Comparison of ENCODE assay signal across 1 cellular context in the genomic region with DNA sequence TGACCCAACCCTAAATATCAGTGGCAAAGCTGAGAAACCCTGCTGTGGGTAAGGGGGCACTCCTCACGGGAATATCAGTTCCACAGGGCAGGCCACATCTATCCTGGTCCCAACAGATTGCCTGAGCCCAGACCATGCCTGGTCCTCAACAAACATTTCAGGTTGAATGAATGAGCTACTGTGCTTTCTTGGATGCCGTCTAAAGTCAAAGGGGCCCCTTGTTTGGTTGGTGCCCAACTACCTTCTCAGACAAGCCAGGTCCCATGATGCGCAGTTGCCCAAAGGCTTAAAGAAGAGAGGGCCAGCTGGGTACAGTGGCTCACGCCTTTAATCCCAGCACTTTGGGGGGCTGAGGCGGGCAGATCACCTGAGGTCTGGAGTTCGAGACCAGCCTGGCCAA.
TF ChIP-seq lines count a peak whose summit lies in the region.

No MANE protein-coding gene starts in this region.

TF ChIP-seq in GM23338, 12 proteins besides CTCF, POLR2A, EP300 and RAD21:
- TF ChIP-seq EZH2 (IDR thresholded peaks at IDR 0.05; ENCODE audit: low read depth, unreplicated experiment) (no peak), POLR2AphosphoS5 (IDR thresholded peaks at IDR 0.05; ENCODE audit: low read depth) (no peak), NANOG (IDR thresholded peaks at IDR 0.05; ENCODE audit: borderline replicate concordance) (no peak), CREB1 (CRISPR knock-in tag; IDR thresholded peaks at IDR 0.05; ENCODE audit: low read depth) (no peak), JUNB (IDR thresholded peaks at IDR 0.05; ENCODE audit: unreplicated experiment) (no peak), EZH2phosphoT487 (IDR thresholded peaks at IDR 0.05; ENCODE audit: unreplicated experiment) (no peak), ZNF114 (CRISPR knock-in tag; IDR thresholded peaks at IDR 0.05) (no peak), STAT1 (IDR thresholded peaks at IDR 0.05; ENCODE audit: unreplicated experiment) (no peak), ZNF331 (CRISPR knock-in tag; IDR thresholded peaks at IDR 0.05; ENCODE audit: low read depth) (no peak)
- TF ChIP-seq, protein P1, sequence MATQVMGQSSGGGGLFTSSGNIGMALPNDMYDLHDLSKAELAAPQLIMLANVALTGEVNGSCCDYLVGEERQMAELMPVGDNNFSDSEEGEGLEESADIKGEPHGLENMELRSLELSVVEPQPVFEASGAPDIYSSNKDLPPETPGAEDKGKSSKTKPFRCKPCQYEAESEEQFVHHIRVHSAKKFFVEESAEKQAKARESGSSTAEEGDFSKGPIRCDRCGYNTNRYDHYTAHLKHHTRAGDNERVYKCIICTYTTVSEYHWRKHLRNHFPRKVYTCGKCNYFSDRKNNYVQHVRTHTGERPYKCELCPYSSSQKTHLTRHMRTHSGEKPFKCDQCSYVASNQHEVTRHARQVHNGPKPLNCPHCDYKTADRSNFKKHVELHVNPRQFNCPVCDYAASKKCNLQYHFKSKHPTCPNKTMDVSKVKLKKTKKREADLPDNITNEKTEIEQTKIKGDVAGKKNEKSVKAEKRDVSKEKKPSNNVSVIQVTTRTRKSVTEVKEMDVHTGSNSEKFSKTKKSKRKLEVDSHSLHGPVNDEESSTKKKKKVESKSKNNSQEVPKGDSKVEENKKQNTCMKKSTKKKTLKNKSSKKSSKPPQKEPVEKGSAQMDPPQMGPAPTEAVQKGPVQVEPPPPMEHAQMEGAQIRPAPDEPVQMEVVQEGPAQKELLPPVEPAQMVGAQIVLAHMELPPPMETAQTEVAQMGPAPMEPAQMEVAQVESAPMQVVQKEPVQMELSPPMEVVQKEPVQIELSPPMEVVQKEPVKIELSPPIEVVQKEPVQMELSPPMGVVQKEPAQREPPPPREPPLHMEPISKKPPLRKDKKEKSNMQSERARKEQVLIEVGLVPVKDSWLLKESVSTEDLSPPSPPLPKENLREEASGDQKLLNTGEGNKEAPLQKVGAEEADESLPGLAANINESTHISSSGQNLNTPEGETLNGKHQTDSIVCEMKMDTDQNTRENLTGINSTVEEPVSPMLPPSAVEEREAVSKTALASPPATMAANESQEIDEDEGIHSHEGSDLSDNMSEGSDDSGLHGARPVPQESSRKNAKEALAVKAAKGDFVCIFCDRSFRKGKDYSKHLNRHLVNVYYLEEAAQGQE (IDR thresholded peaks at IDR 0.05; ENCODE audit: unreplicated experiment): no peak
- TF ChIP-seq, protein P2, sequence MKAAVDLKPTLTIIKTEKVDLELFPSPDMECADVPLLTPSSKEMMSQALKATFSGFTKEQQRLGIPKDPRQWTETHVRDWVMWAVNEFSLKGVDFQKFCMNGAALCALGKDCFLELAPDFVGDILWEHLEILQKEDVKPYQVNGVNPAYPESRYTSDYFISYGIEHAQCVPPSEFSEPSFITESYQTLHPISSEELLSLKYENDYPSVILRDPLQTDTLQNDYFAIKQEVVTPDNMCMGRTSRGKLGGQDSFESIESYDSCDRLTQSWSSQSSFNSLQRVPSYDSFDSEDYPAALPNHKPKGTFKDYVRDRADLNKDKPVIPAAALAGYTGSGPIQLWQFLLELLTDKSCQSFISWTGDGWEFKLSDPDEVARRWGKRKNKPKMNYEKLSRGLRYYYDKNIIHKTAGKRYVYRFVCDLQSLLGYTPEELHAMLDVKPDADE (IDR thresholded peaks at IDR 0.05): no peak
- TF ChIP-seq, protein P3, sequence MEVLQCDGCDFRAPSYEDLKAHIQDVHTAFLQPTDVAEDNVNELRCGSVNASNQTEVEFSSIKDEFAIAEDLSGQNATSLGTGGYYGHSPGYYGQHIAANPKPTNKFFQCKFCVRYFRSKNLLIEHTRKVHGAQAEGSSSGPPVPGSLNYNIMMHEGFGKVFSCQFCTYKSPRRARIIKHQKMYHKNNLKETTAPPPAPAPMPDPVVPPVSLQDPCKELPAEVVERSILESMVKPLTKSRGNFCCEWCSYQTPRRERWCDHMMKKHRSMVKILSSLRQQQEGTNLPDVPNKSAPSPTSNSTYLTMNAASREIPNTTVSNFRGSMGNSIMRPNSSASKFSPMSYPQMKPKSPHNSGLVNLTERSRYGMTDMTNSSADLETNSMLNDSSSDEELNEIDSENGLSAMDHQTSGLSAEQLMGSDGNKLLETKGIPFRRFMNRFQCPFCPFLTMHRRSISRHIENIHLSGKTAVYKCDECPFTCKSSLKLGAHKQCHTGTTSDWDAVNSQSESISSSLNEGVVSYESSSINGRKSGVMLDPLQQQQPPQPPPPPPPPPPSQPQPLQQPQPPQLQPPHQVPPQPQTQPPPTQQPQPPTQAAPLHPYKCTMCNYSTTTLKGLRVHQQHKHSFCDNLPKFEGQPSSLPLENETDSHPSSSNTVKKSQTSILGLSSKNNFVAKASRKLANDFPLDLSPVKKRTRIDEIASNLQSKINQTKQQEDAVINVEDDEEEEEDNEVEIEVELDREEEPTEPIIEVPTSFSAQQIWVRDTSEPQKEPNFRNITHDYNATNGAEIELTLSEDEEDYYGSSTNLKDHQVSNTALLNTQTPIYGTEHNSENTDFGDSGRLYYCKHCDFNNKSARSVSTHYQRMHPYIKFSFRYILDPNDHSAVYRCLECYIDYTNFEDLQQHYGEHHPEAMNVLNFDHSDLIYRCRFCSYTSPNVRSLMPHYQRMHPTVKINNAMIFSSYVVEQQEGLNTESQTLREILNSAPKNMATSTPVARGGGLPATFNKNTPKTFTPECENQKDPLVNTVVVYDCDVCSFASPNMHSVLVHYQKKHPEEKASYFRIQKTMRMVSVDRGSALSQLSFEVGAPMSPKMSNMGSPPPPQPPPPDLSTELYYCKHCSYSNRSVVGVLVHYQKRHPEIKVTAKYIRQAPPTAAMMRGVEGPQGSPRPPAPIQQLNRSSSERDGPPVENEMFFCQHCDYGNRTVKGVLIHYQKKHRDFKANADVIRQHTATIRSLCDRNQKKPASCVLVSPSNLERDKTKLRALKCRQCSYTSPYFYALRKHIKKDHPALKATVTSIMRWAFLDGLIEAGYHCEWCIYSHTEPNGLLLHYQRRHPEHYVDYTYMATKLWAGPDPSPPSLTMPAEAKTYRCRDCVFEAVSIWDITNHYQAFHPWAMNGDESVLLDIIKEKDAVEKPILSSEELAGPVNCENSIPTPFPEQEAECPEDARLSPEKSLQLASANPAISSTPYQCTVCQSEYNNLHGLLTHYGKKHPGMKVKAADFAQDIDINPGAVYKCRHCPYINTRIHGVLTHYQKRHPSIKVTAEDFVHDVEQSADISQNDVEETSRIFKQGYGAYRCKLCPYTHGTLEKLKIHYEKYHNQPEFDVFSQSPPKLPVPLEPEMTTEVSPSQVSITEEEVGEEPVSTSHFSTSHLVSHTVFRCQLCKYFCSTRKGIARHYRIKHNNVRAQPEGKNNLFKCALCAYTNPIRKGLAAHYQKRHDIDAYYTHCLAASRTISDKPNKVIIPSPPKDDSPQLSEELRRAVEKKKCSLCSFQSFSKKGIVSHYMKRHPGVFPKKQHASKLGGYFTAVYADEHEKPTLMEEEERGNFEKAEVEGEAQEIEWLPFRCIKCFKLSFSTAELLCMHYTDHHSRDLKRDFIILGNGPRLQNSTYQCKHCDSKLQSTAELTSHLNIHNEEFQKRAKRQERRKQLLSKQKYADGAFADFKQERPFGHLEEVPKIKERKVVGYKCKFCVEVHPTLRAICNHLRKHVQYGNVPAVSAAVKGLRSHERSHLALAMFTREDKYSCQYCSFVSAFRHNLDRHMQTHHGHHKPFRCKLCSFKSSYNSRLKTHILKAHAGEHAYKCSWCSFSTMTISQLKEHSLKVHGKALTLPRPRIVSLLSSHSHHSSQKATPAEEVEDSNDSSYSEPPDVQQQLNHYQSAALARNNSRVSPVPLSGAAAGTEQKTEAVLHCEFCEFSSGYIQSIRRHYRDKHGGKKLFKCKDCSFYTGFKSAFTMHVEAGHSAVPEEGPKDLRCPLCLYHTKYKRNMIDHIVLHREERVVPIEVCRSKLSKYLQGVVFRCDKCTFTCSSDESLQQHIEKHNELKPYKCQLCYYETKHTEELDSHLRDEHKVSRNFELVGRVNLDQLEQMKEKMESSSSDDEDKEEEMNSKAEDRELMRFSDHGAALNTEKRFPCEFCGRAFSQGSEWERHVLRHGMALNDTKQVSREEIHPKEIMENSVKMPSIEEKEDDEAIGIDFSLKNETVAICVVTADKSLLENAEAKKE (CRISPR knock-in tag; IDR thresholded peaks at IDR 0.05): no peak
TF ChIP-seq in GM23338: peak in this region for 0.
